9 cellular contexts compared by ENCODE assay signal in genomic region chr9:129596541-129597328, GRCh38. TPM values are rescaled to one million over a fixed set of nuclear protein-coding genes. Genes with fewer than 3 reads are reported as not detected.
DNase-seq lines count a peak whose midpoint lies in the region; ATAC-seq and TF ChIP-seq lines count a peak whose summit lies in the region.
"Had no signal": no experiment of that assay in that cellular context is flagged by ENCODE, and none has a peak within 500 bp of the region (broad histone marks: within the 10 kb centered on the region; RNA-seq: fewer than 3 reads in every experiment).

No MANE protein-coding gene starts in this region.

- H3K9me3 ChIP-seq in PC-9 (ENCODE audit: insufficient read depth, low read depth) = no peaks in the 10 kb centered on the region
- no peaks in the 10 kb centered on the region for H3K9me3 ChIP-seq in naive thymus-derived CD4-positive, alpha-beta T cell (ENCODE audit: control insufficient read depth in 2 of 3, low read length in 3 of 3)
- H3K9me3 ChIP-seq in MM.1S (replicated peaks; ENCODE audit: insufficient read depth, low read length) = no peaks in the 10 kb centered on the region

- no peak for TF ChIP-seq CTCF in PC-9 (conservative IDR thresholded peaks at IDR 0.05)
- TF ChIP-seq CTCF in MM.1S (IDR thresholded peaks at IDR 0.05; ENCODE audit: low read length) = no peak

- H3K27me3 Mint-ChIP-seq in naive thymus-derived CD4-positive, alpha-beta T cell = peaks cover 0 to 8% (median 5%) of the 10 kb centered on the region in 5 donors

- H4K20me1 ChIP-seq in PC-9 (ENCODE audit: insufficient read depth) = no peaks in the 10 kb centered on the region
- H4K20me1 ChIP-seq in MM.1S (ENCODE audit: insufficient read depth, low read length) = no peaks in the 10 kb centered on the region

- no TSS peak for BruUV-seq in PC-9 (replicated peaks; lab: Mats Ljungman, UMichigan)

- DNase-seq in PC-9 (peak in 1 of 2 experiments; percentile 62), epithelial cell of prostate (ENCODE audit: low read depth, low spot score) (no peak), COLO668 (lab: John Stamatoyannopoulos, UW; ENCODE audit: unreplicated experiment) (no peak), superior temporal gyrus (ENCODE audit: extremely low spot score) (no peak), NOMO-1 treated with dmso at 0.1 percent for 144 hours (lab: John Stamatoyannopoulos, UW; ENCODE audit: unreplicated experiment) (no peak), MM.1S (no peak)
- DNase-seq in naive thymus-derived CD4-positive, alpha-beta T cell = no peak

- H3K4me1 ChIP-seq in ACC112 (ENCODE audit: control insufficient read depth, insufficient read depth, low read length, unreplicated experiment) (peaks cover 28% of the 10 kb centered on the region), PC-9 (replicated peaks; ENCODE audit: insufficient read depth) (peaks cover 34% of the 10 kb centered on the region), MM.1S (ENCODE audit: low read length) (no peaks in the 10 kb centered on the region)
- peaks cover 10% of the 10 kb centered on the region in 2 donors for H3K4me1 ChIP-seq in naive thymus-derived CD4-positive, alpha-beta T cell (ENCODE audit: control insufficient read depth in 2 of 2, insufficient read depth in 2 of 2, low read length in 2 of 2)

- intact Hi-C loops in PC-9 (cut with micrococcal nuclease; ENCODE audit: unreplicated experiment) = loop anchor here (1.0 kb wide), 1 partner anchor 27 kb away; no protein-coding TSS in a partner anchor
- intact Hi-C loops in naive thymus-derived CD4-positive, alpha-beta T cell (cut with micrococcal nuclease) = loop anchor here in 1 of 2 donors (2.0 kb wide), 1 partner anchor 16 kb away; no protein-coding TSS in a partner anchor

- peak overlapping the region; percentile 43 for H2AFZ ChIP-seq in ACC112 (ENCODE audit: low read length, unreplicated experiment)
- peak overlapping the region; percentile 91 for H2AFZ ChIP-seq in PC-9
- no peak overlapping the region for H2AFZ ChIP-seq in MM.1S (ENCODE audit: low read length)

- H3K36me3 Mint-ChIP-seq in naive thymus-derived CD4-positive, alpha-beta T cell = peaks cover 0 to 2% (median 0%) of the 10 kb centered on the region in 5 donors

- CTCF ChIA-PET in PC-9 (lab: Charles Lee) = no interaction called here
- CTCF ChIA-PET in naive thymus-derived CD4-positive, alpha-beta T cell (lab: Charles Lee) = interaction anchor here (0.6 to 1.2 kb wide), 5 partner anchors 13 to 465 kb away, joined by 3 read pairs; partner anchors contain the start of gene C9orf50

- H3K79me2 ChIP-seq in ACC112 (ENCODE audit: control insufficient read depth, insufficient read depth, low read length, unreplicated experiment) (no peaks in the 10 kb centered on the region), PC-9 (ENCODE audit: low read depth) (no peaks in the 10 kb centered on the region), MM.1S (ENCODE audit: low read length) (no peaks in the 10 kb centered on the region)

- H3K4me3 Mint-ChIP-seq in naive thymus-derived CD4-positive, alpha-beta T cell = peak overlapping the region in 8 of 10 donors; percentile 29 to 77 (median 49)

- H3K27ac Mint-ChIP-seq in naive thymus-derived CD4-positive, alpha-beta T cell = peak overlapping the region in 2 of 9 donors; percentile 29 to 58

- POLR2A ChIA-PET in PC-9 (lab: Charles Lee; ENCODE audit: unreplicated experiment) = interaction anchor here (0.6 to 1.8 kb wide), 6 partner anchors 26 to 214 kb away, joined by 4 to 14 read pairs (median 4); no protein-coding TSS in a partner anchor
- POLR2A ChIA-PET in naive thymus-derived CD4-positive, alpha-beta T cell (lab: Charles Lee) = interaction anchor here (0.8 to 1.7 kb wide), 2 partner anchors 10 to 419 kb away, joined by 3 to 5 read pairs; partner anchors contain the start of gene IER5L

- no peak overlapping the region for H3K9ac ChIP-seq in MM.1S (ENCODE audit: low read length)

- H3K4me1 Mint-ChIP-seq in naive thymus-derived CD4-positive, alpha-beta T cell = peaks cover 13 to 42% (median 20%) of the 10 kb centered on the region in 7 donors

- no peak for ATAC-seq in naive thymus-derived CD4-positive, alpha-beta T cell

- H3K27ac ChIP-seq in ACC112 (ENCODE audit: low read depth, low read length) = peak overlapping the region; percentile 34
- peak overlapping the region; percentile 58; the same call in 1 of the 2 replicates for H3K27ac ChIP-seq in PC-9
- H3K27ac ChIP-seq in epithelial cell of prostate = peak overlapping the region; percentile 63
- H3K27ac ChIP-seq in naive thymus-derived CD4-positive, alpha-beta T cell (ENCODE audit: low read depth, low read length) = no peak overlapping the region
- no peak overlapping the region for H3K27ac ChIP-seq in MM.1S (ENCODE audit: low read length)

- H3K4me2 ChIP-seq in PC-9 (peak overlapping the region; percentile 81), MM.1S (ENCODE audit: low read depth, low read length) (no peak overlapping the region)

- peak overlapping the region; percentile 79 for H3K4me3 ChIP-seq in ACC112 (ENCODE audit: low read depth, low read length)
- peak overlapping the region; percentile 70 for H3K4me3 ChIP-seq in PC-9
- H3K4me3 ChIP-seq in naive thymus-derived CD4-positive, alpha-beta T cell (ENCODE audit: low read length) = no peak overlapping the region
- H3K4me3 ChIP-seq in MM.1S (ENCODE audit: low read length) = no peak overlapping the region

- H3K9me2 ChIP-seq in PC-9 (ENCODE audit: insufficient read depth) = no peaks in the 10 kb centered on the region
- H3K9me2 ChIP-seq in MM.1S (replicated peaks; ENCODE audit: insufficient read depth, low read length) = no peaks in the 10 kb centered on the region

- peaks cover 22% of the 10 kb centered on the region; the same call in 1 of the 2 replicates for H3F3A ChIP-seq in PC-9 (ENCODE audit: insufficient read depth, low read depth)
- H3F3A ChIP-seq in MM.1S (ENCODE audit: insufficient read depth, low read length) = no peaks in the 10 kb centered on the region

- H3K27me3 ChIP-seq in ACC112 (ENCODE audit: insufficient read depth, low read length) (no peaks in the 10 kb centered on the region), PC-9 (ENCODE audit: insufficient read depth, low read depth) (no peaks in the 10 kb centered on the region), MM.1S (replicated peaks; ENCODE audit: insufficient read depth, low read length) (peaks cover 6% of the 10 kb centered on the region)
- no peaks in the 10 kb centered on the region for H3K27me3 ChIP-seq in naive thymus-derived CD4-positive, alpha-beta T cell (ENCODE audit: control insufficient read depth in 2 of 2, insufficient read depth in 2 of 2, low read length in 2 of 2)

- H3K9me3 Mint-ChIP-seq in naive thymus-derived CD4-positive, alpha-beta T cell = no peaks in the 10 kb centered on the region
- H3K9me3 Mint-ChIP-seq: T-helper 2 cell treated with Interferon-gamma antibody and Interleukin-4, amounts not matched to agents 5 μg/mL and 100 μg/mL, for 36 hours had no signal

- no peaks in the 10 kb centered on the region for H3K36me3 ChIP-seq in ACC112 (ENCODE audit: insufficient read depth, low read length)
- no peaks in the 10 kb centered on the region for H3K36me3 ChIP-seq in PC-9 (ENCODE audit: low read depth)
- no peaks in the 10 kb centered on the region for H3K36me3 ChIP-seq in naive thymus-derived CD4-positive, alpha-beta T cell (ENCODE audit: control insufficient read depth in 2 of 3, insufficient read depth in 3 of 3, low read length in 3 of 3)
- H3K36me3 ChIP-seq in MM.1S (replicated peaks; ENCODE audit: insufficient read depth, low read length) = no peaks in the 10 kb centered on the region

RNA-seq across cellular contexts. Expression of gene C9orf50, which starts 24.2 kb away (rescaled TPM):
- 0.38 TPM in 1 of 2 replicates, not detected in the other for total RNA-seq in PC-9 (2021)
- total RNA-seq in naive thymus-derived CD4-positive, alpha-beta T cell = not detected
- not detected for polyA plus RNA-seq in naive thymus-derived CD4-positive, alpha-beta T cell

RNA-seq across cellular contexts. Expression of gene NTMT1, which starts 29.2 kb away (rescaled TPM):
- 52.5 and 53.1 TPM in 2 replicates for total RNA-seq in PC-9 (2021)
- total RNA-seq in naive thymus-derived CD4-positive, alpha-beta T cell = 10 to 100 TPM; 31.0 to 50.1 (median 34.2) TPM
- polyA plus RNA-seq in naive thymus-derived CD4-positive, alpha-beta T cell = 10 to 100 TPM; 49.0 to 58.9 TPM

RNA-seq across cellular contexts. Expression of gene ASB6, which starts 45.2 kb away (rescaled TPM):
- 19.3 and 20.2 TPM in 2 replicates for total RNA-seq in PC-9 (2021)
- 10 to 100 TPM; 25.0 to 33.2 (median 28.1) TPM for total RNA-seq in naive thymus-derived CD4-positive, alpha-beta T cell
- polyA plus RNA-seq in naive thymus-derived CD4-positive, alpha-beta T cell = 10 to 100 TPM; 18.5 to 40.9 TPM

Comparison
In these comparisons a context has a peak if more than half of its experiments do, and no peak if none do; other contexts are left out.
1. H3K27ac ChIP-seq: peak in ACC112 (single experiment), PC-9 (single experiment) and epithelial cell of prostate (single experiment); none in naive thymus-derived CD4-positive, alpha-beta T cell (single experiment) and MM.1S (single experiment).
2. H3K4me3 ChIP-seq: peak in ACC112 (single experiment) and PC-9 (single experiment); none in naive thymus-derived CD4-positive, alpha-beta T cell (single experiment) and MM.1S (single experiment).